21 cellular contexts compared by ENCODE assay signal in the genomic region with DNA sequence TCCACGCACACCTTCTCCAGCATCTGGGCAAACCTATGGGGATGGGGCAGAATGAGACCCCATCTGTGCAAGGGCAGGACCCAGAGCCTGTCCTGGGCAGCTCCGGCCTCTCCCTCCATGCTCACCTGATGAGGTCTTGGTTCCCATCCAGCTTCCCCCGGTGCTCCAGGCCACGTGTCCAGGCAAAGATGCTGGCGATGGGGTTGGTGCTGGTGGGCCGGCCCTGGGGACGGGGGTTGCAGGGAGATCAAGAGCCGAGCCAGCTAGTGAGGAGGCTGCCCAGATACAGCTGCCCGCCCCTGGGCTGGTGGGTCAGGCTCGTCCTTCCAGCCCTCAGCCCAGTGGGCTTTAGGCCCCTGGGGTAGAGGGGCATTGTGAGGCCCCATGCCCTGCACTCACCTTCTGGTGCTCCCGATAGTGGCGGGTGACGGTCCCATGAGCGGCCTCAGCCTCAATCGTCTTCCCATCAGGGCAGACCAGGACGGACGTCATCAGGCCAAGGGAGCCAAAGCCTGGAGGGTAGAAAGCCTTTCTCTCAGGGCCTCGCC.
"Had no signal": no experiment of that assay in that cellular context is flagged by ENCODE, and none has a peak within 500 bp of the region (broad histone marks: within the 10 kb centered on the region; RNA-seq: fewer than 3 reads in every experiment).

No MANE protein-coding gene starts in this region.

- H3K27ac Mint-ChIP-seq: activated CD8-positive, alpha-beta memory T cell treated with anti-CD3 and anti-CD28 coated beads, Interleukin-2, amount 10 ng/mL, durations not matched to agents 7 days and 5 days; activated naive CD8-positive, alpha-beta T cell treated with anti-CD3 and anti-CD28 coated beads, Interleukin-2, amount 50 U/mL, for 24 hours; activated T-cell treated with anti-CD3 and anti-CD28 coated beads, Interleukin-2, amount 50 U/mL, for 72 hours; stimulated activated naive CD8-positive, alpha-beta T cell treated with anti-CD3 and anti-CD28 coated beads, Interleukin-15, Interleukin-2, amounts not matched to agents 100 ng/mL and 50 ng/mL, for 24 hours had no signal

- H3K4me3 Mint-ChIP-seq: activated CD8-positive, alpha-beta memory T cell treated with anti-CD3 and anti-CD28 coated beads, Interleukin-2, amount 10 ng/mL, durations not matched to agents 7 days and 5 days; activated naive CD8-positive, alpha-beta T cell treated with anti-CD3 and anti-CD28 coated beads, Interleukin-2, amount 50 U/mL, for 24 hours; activated T-cell treated with anti-CD3 and anti-CD28 coated beads, Interleukin-2, amount 50 U/mL, for 72 hours; effector memory CD8-positive, alpha-beta T cell; memory B cell; natural killer cell treated with Interleukin-12 subunit alpha and Interleukin-12 subunit beta and Interleukin-15 and Interleukin-18, amount 100 ng/mL, for 72 hours; stimulated activated naive CD8-positive, alpha-beta T cell treated with anti-CD3 and anti-CD28 coated beads, Interleukin-15, Interleukin-2, amounts not matched to agents 100 ng/mL and 50 ng/mL, for 24 hours; T-helper 17 cell had no signal

- DNase-seq: activated CD4-positive, alpha-beta T cell treated with anti-CD3 and anti-CD28 coated beads, Interleukin-2, amount 50 U/mL, for 48 hours; activated CD8-positive, alpha-beta memory T cell treated with anti-CD3 and anti-CD28 coated beads, Interleukin-2, amount 10 ng/mL, durations not matched to agents 7 days and 5 days; activated naive CD4-positive, alpha-beta T cell treated with Interleukin-2 at 50 U/mL for 16 hours; activated naive CD8-positive, alpha-beta T cell treated with anti-CD3 and anti-CD28 coated beads, Interleukin-2, amount 50 U/mL, for 24 hours; activated T-cell treated with anti-CD3 and anti-CD28 coated beads, Interleukin-2, amount 50 U/mL, for 72 hours; colonic mucosa; effector memory CD8-positive, alpha-beta T cell; hypothalamus; left colon; stimulated activated CD4-positive, alpha-beta T cell treated with anti-CD3 and anti-CD28 coated beads, Interleukin-4, amount 100 ng/mL, for 1 hour; stimulated activated CD8-positive, alpha-beta memory T cell treated with anti-CD3 and anti-CD28 coated beads, Interleukin-4, amount 100 ng/mL, for 48 hours; T-helper 17 cell; thyroid gland; uterus had no signal

- H3K4me1 Mint-ChIP-seq: memory B cell had no signal

- H3K9me3 ChIP-seq: colonic mucosa, thyroid gland, uterus had no signal

- H3K4me1 ChIP-seq: colonic mucosa, thyroid gland, uterus had no signal

- H3K27ac ChIP-seq: cardiac muscle cell, colonic mucosa, epithelial cell of prostate, thyroid gland, uterus had no signal

- FAIRE-seq: astrocyte, TTC549 had no signal

- H3K36me3 Mint-ChIP-seq: natural killer cell treated with Interleukin-12 subunit alpha and Interleukin-12 subunit beta and Interleukin-15 and Interleukin-18, amount 100 ng/mL, for 72 hours had no signal

- H3K36me3 ChIP-seq: uterus had no signal

- H3K27me3 Mint-ChIP-seq: activated CD8-positive, alpha-beta memory T cell treated with anti-CD3 and anti-CD28 coated beads, Interleukin-2, amount 10 ng/mL, durations not matched to agents 7 days and 5 days; activated naive CD8-positive, alpha-beta T cell treated with anti-CD3 and anti-CD28 coated beads, Interleukin-2, amount 50 U/mL, for 24 hours; effector memory CD8-positive, alpha-beta T cell; memory B cell; natural killer cell treated with Interleukin-12 subunit alpha and Interleukin-12 subunit beta and Interleukin-15 and Interleukin-18, amount 100 ng/mL, for 72 hours; stimulated activated naive CD8-positive, alpha-beta T cell treated with anti-CD3 and anti-CD28 coated beads, Interleukin-15, Interleukin-2, amounts not matched to agents 100 ng/mL and 50 ng/mL, for 24 hours; T-helper 17 cell had no signal

- H3K4me3 ChIP-seq: cardiac muscle cell, colonic mucosa, thyroid gland, uterus had no signal

- H3K9me3 Mint-ChIP-seq: activated naive CD8-positive, alpha-beta T cell treated with anti-CD3 and anti-CD28 coated beads, Interleukin-2, amount 50 U/mL, for 24 hours; activated T-cell treated with anti-CD3 and anti-CD28 coated beads, Interleukin-2, amount 50 U/mL, for 72 hours; effector memory CD8-positive, alpha-beta T cell; memory B cell; natural killer cell treated with Interleukin-12 subunit alpha and Interleukin-12 subunit beta and Interleukin-15 and Interleukin-18, amount 100 ng/mL, for 72 hours; stimulated activated naive CD8-positive, alpha-beta T cell treated with anti-CD3 and anti-CD28 coated beads, Interleukin-15, Interleukin-2, amounts not matched to agents 100 ng/mL and 50 ng/mL, for 24 hours had no signal

- H3K27me3 ChIP-seq: cardiac muscle cell, colonic mucosa, thyroid gland, uterus had no signal
